ENCODE assay signal across 1 cellular context in the genomic region with DNA sequence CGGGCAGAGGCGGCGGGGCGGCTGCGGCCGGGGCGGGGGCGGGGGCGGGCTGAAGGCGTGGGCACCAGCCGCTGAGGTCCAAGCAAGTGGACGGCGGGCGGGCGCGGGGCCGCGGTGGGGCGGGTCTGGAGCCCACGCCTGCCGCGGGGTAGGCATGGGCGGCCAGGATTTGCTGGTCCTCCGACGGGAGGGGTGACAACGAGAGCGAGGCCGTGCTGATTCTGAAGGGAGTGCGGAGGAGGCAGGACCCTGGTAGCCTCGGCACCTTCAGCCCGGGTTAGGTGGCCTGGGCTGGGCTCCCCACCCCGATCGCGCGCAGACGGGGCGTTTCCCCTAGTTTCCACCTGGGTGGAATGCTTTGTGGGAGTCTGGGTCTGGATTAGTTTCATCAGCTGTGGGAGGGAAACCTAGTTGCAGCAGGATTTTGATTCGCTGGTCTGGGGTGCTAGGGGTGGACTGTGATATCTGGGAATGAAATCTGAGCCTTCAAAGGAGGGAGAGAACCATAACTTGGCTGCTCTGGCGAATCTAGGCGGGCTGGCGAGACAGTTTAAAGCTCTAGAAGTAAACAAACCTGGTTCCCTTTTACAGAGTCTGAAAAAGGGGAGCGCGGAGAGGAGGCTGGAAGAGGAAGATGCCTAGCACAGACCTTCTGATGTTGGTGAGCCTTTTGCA.
TF ChIP-seq lines count a peak whose summit lies in the region.

No MANE protein-coding gene starts in this region.

TF ChIP-seq in HepG2, 621 proteins besides CTCF, POLR2A, EP300 and RAD21 (continued from another document and continues in another):
- TF ChIP-seq, protein P1, sequence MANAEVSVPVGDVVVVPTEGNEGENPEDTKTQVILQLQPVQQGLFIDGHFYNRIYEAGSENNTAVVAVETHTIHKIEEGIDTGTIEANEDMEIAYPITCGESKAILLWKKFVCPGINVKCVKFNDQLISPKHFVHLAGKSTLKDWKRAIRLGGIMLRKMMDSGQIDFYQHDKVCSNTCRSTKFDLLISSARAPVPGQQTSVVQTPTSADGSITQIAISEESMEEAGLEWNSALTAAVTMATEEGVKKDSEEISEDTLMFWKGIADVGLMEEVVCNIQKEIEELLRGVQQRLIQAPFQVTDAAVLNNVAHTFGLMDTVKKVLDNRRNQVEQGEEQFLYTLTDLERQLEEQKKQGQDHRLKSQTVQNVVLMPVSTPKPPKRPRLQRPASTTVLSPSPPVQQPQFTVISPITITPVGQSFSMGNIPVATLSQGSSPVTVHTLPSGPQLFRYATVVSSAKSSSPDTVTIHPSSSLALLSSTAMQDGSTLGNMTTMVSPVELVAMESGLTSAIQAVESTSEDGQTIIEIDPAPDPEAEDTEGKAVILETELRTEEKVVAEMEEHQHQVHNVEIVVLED (CRISPR knock-in tag; IDR thresholded peaks at IDR 0.05; ENCODE audit: borderline replicate concordance), result no peak
- TF ChIP-seq, protein P2, sequence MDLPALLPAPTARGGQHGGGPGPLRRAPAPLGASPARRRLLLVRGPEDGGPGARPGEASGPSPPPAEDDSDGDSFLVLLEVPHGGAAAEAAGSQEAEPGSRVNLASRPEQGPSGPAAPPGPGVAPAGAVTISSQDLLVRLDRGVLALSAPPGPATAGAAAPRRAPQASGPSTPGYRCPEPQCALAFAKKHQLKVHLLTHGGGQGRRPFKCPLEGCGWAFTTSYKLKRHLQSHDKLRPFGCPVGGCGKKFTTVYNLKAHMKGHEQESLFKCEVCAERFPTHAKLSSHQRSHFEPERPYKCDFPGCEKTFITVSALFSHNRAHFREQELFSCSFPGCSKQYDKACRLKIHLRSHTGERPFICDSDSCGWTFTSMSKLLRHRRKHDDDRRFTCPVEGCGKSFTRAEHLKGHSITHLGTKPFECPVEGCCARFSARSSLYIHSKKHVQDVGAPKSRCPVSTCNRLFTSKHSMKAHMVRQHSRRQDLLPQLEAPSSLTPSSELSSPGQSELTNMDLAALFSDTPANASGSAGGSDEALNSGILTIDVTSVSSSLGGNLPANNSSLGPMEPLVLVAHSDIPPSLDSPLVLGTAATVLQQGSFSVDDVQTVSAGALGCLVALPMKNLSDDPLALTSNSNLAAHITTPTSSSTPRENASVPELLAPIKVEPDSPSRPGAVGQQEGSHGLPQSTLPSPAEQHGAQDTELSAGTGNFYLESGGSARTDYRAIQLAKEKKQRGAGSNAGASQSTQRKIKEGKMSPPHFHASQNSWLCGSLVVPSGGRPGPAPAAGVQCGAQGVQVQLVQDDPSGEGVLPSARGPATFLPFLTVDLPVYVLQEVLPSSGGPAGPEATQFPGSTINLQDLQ (CRISPR knock-in tag; IDR thresholded peaks at IDR 0.05), result no peak
- no peak for TF ChIP-seq BHLHE40 (IDR thresholded peaks at IDR 0.05; ENCODE audit: low read length)
- TF ChIP-seq, protein P3, sequence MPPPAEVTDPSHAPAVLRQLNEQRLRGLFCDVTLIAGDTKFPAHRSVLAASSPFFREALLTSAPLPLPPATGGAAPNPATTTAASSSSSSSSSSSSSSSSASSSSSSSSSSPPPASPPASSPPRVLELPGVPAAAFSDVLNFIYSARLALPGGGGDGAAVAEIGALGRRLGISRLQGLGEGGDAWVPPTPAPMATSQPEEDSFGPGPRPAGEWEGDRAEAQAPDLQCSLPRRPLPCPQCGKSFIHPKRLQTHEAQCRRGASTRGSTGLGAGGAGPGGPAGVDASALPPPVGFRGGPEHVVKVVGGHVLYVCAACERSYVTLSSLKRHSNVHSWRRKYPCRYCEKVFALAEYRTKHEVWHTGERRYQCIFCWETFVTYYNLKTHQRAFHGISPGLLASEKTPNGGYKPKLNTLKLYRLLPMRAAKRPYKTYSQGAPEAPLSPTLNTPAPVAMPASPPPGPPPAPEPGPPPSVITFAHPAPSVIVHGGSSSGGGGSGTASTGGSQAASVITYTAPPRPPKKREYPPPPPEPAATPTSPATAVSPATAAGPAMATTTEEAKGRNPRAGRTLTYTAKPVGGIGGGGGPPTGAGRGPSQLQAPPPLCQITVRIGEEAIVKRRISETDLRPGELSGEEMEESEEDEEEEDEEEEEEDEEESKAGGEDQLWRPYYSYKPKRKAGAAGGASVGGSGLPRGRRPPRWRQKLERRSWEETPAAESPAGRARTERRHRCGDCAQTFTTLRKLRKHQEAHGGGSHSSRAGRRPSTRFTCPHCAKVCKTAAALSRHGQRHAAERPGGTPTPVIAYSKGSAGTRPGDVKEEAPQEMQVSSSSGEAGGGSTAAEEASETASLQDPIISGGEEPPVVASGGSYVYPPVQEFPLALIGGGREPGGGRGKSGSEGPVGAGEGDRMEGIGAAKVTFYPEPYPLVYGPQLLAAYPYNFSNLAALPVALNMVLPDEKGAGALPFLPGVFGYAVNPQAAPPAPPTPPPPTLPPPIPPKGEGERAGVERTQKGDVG (CRISPR knock-in tag; IDR thresholded peaks at IDR 0.05; ENCODE audit: borderline replicate concordance), result no peak
- TF ChIP-seq MTA1 (CRISPR knock-in tag; IDR thresholded peaks at IDR 0.05; ENCODE audit: borderline replicate concordance), result peak; percentile 31; the same call in 1 of the 2 replicates
- no peak for TF ChIP-seq EHMT2 (IDR thresholded peaks at IDR 0.05; ENCODE audit: borderline replicate concordance, low read depth, low read length)
- TF ChIP-seq FOXP1 (IDR thresholded peaks at IDR 0.05), result no peak
- no peak for TF ChIP-seq FOXP1 (CRISPR knock-in tag; IDR thresholded peaks at IDR 0.05)
- TF ChIP-seq, protein P4, sequence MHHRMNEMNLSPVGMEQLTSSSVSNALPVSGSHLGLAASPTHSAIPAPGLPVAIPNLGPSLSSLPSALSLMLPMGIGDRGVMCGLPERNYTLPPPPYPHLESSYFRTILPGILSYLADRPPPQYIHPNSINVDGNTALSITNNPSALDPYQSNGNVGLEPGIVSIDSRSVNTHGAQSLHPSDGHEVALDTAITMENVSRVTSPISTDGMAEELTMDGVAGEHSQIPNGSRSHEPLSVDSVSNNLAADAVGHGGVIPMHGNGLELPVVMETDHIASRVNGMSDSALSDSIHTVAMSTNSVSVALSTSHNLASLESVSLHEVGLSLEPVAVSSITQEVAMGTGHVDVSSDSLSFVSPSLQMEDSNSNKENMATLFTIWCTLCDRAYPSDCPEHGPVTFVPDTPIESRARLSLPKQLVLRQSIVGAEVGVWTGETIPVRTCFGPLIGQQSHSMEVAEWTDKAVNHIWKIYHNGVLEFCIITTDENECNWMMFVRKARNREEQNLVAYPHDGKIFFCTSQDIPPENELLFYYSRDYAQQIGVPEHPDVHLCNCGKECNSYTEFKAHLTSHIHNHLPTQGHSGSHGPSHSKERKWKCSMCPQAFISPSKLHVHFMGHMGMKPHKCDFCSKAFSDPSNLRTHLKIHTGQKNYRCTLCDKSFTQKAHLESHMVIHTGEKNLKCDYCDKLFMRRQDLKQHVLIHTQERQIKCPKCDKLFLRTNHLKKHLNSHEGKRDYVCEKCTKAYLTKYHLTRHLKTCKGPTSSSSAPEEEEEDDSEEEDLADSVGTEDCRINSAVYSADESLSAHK (CRISPR knock-in tag; IDR thresholded peaks at IDR 0.05; ENCODE audit: borderline replicate concordance), result no peak
- TF ChIP-seq, protein P5, sequence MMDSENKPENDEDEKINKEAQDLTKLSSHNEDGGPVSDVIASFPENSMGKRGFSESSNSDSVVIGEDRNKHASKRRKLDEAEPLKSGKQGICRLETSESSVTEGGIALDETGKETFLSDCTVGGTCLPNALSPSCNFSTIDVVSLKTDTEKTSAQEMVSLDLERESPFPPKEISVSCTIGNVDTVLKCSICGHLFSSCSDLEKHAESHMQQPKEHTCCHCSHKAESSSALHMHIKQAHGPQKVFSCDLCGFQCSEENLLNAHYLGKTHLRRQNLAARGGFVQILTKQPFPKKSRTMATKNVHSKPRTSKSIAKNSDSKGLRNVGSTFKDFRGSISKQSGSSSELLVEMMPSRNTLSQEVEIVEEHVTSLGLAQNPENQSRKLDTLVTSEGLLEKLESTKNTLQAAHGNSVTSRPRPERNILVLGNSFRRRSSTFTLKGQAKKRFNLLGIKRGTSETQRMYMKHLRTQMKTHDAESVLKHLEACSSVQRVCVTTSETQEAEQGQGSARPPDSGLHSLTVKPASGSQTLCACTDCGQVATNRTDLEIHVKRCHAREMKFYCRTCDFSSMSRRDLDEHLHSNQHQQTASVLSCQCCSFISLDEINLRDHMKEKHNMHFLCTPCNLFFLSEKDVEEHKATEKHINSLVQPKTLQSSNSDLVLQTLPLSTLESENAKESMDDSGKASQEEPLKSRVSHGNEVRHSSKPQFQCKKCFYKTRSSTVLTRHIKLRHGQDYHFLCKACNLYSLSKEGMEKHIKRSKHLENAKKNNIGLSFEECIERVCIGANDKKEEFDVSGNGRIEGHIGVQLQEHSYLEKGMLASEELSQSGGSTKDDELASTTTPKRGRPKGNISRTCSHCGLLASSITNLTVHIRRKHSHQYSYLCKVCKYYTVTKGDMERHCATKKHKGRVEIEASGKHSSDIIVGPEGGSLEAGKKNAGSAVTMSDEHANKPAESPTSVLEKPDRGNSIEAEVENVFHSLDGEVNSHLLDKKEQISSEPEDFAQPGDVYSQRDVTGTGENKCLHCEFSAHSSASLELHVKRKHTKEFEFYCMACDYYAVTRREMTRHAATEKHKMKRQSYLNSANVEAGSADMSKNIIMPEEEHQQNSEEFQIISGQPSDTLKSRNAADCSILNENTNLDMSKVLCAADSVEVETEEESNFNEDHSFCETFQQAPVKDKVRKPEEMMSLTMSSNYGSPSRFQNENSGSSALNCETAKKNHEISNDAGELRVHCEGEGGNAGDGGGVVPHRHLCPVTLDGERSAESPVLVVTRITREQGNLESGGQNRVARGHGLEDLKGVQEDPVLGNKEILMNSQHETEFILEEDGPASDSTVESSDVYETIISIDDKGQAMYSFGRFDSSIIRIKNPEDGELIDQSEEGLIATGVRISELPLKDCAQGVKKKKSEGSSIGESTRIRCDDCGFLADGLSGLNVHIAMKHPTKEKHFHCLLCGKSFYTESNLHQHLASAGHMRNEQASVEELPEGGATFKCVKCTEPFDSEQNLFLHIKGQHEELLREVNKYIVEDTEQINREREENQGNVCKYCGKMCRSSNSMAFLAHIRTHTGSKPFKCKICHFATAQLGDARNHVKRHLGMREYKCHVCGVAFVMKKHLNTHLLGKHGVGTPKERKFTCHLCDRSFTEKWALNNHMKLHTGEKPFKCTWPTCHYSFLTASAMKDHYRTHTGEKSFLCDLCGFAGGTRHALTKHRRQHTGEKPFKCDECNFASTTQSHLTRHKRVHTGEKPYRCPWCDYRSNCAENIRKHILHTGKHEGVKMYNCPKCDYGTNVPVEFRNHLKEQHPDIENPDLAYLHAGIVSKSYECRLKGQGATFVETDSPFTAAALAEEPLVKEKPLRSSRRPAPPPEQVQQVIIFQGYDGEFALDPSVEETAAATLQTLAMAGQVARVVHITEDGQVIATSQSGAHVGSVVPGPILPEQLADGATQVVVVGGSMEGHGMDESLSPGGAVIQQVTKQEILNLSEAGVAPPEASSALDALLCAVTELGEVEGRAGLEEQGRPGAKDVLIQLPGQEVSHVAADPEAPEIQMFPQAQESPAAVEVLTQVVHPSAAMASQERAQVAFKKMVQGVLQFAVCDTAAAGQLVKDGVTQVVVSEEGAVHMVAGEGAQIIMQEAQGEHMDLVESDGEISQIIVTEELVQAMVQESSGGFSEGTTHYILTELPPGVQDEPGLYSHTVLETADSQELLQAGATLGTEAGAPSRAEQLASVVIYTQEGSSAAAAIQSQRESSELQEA (CRISPR knock-in tag; IDR thresholded peaks at IDR 0.05; ENCODE audit: not compliant biosample characterization), result no peak
- no peak for TF ChIP-seq ZNF703 (CRISPR knock-in tag; IDR thresholded peaks at IDR 0.05; ENCODE audit: borderline replicate concordance)
- TF ChIP-seq, protein P6, sequence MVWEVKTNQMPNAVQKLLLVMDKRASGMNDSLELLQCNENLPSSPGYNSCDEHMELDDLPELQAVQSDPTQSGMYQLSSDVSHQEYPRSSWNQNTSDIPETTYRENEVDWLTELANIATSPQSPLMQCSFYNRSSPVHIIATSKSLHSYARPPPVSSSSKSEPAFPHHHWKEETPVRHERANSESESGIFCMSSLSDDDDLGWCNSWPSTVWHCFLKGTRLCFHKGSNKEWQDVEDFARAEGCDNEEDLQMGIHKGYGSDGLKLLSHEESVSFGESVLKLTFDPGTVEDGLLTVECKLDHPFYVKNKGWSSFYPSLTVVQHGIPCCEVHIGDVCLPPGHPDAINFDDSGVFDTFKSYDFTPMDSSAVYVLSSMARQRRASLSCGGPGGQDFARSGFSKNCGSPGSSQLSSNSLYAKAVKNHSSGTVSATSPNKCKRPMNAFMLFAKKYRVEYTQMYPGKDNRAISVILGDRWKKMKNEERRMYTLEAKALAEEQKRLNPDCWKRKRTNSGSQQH (CRISPR knock-in tag; IDR thresholded peaks at IDR 0.05; ENCODE audit: low read depth), result no peak
- TF ChIP-seq CCAR2 (optimal IDR thresholded peaks at IDR 0.05; ENCODE audit: low read depth, low read length), result no peak
- TF ChIP-seq HNRNPH1 (optimal IDR thresholded peaks at IDR 0.05; ENCODE audit: low read depth, low read length), result no peak
- peak; percentile 36 for TF ChIP-seq ASH2L (IDR thresholded peaks at IDR 0.05; ENCODE audit: insufficient read length, low read depth, low read length)
- no peak for TF ChIP-seq NR2F2 (IDR thresholded peaks at IDR 0.05; ENCODE audit: borderline replicate concordance, low read depth)
- TF ChIP-seq, protein P7, sequence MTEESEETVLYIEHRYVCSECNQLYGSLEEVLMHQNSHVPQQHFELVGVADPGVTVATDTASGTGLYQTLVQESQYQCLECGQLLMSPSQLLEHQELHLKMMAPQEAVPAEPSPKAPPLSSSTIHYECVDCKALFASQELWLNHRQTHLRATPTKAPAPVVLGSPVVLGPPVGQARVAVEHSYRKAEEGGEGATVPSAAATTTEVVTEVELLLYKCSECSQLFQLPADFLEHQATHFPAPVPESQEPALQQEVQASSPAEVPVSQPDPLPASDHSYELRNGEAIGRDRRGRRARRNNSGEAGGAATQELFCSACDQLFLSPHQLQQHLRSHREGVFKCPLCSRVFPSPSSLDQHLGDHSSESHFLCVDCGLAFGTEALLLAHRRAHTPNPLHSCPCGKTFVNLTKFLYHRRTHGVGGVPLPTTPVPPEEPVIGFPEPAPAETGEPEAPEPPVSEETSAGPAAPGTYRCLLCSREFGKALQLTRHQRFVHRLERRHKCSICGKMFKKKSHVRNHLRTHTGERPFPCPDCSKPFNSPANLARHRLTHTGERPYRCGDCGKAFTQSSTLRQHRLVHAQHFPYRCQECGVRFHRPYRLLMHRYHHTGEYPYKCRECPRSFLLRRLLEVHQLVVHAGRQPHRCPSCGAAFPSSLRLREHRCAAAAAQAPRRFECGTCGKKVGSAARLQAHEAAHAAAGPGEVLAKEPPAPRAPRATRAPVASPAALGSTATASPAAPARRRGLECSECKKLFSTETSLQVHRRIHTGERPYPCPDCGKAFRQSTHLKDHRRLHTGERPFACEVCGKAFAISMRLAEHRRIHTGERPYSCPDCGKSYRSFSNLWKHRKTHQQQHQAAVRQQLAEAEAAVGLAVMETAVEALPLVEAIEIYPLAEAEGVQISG (CRISPR knock-in tag; IDR thresholded peaks at IDR 0.05), result no peak; the same call in 1 of the 2 replicates
- TF ChIP-seq RFXANK (CRISPR knock-in tag; IDR thresholded peaks at IDR 0.05), result no peak
- TF ChIP-seq ZNF343 (CRISPR knock-in tag; IDR thresholded peaks at IDR 0.05), result no peak
- TF ChIP-seq KDM3A (CRISPR knock-in tag; IDR thresholded peaks at IDR 0.05; ENCODE audit: low read depth), result no peak
- TF ChIP-seq U2AF2 (IDR thresholded peaks at IDR 0.05; ENCODE audit: low read depth, low read length), result no peak
- no peak for TF ChIP-seq ZNF225 (CRISPR knock-in tag; IDR thresholded peaks at IDR 0.05)
- TF ChIP-seq TBX3 (IDR thresholded peaks at IDR 0.05; ENCODE audit: borderline replicate concordance), result no peak
- 0 out of 2 replicates have a peak, but pooled peaks have one; percentile 15 for TF ChIP-seq SIN3A (IDR thresholded peaks at IDR 0.05; ENCODE audit: borderline replicate concordance, low read depth, low read length)
- TF ChIP-seq ZNF44 (CRISPR knock-in tag; IDR thresholded peaks at IDR 0.05), result no peak
- no peak for TF ChIP-seq NFKBIZ (CRISPR knock-in tag; IDR thresholded peaks at IDR 0.05)
- TF ChIP-seq POLR2AphosphoS5 (IDR thresholded peaks at IDR 0.05; ENCODE audit: low read depth, low read length), result peak; percentile 40; the same call in 1 of the 2 replicates
